2 cellular contexts compared by ENCODE assay signal in genomic region chr17:17352836-17353624, GRCh38.
TF ChIP-seq lines count a peak whose summit lies in the region.

No MANE protein-coding gene starts in this region.

TF ChIP-seq in SK-N-SH, 30 proteins besides CTCF, POLR2A, EP300 and RAD21 (continued from another document):
- TF ChIP-seq, protein P1, sequence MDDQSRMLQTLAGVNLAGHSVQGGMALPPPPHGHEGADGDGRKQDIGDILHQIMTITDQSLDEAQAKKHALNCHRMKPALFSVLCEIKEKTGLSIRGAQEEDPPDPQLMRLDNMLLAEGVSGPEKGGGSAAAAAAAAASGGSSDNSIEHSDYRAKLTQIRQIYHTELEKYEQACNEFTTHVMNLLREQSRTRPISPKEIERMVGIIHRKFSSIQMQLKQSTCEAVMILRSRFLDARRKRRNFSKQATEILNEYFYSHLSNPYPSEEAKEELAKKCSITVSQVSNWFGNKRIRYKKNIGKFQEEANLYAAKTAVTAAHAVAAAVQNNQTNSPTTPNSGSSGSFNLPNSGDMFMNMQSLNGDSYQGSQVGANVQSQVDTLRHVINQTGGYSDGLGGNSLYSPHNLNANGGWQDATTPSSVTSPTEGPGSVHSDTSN (IDR thresholded peaks at IDR 0.05), result no peak
- TF ChIP-seq JUND (IDR thresholded peaks at IDR 0.05) (no peak), MEF2A (IDR thresholded peaks at IDR 0.05; ENCODE audit: borderline replicate concordance, low read depth) (no peak), TCF12 (IDR thresholded peaks at IDR 0.05) (no peak), GATA2 (CRISPR knock-in tag; IDR thresholded peaks at IDR 0.05) (no peak), NFIC (IDR thresholded peaks at IDR 0.05; ENCODE audit: borderline replicate concordance) (no peak)
- TF ChIP-seq, protein P2, sequence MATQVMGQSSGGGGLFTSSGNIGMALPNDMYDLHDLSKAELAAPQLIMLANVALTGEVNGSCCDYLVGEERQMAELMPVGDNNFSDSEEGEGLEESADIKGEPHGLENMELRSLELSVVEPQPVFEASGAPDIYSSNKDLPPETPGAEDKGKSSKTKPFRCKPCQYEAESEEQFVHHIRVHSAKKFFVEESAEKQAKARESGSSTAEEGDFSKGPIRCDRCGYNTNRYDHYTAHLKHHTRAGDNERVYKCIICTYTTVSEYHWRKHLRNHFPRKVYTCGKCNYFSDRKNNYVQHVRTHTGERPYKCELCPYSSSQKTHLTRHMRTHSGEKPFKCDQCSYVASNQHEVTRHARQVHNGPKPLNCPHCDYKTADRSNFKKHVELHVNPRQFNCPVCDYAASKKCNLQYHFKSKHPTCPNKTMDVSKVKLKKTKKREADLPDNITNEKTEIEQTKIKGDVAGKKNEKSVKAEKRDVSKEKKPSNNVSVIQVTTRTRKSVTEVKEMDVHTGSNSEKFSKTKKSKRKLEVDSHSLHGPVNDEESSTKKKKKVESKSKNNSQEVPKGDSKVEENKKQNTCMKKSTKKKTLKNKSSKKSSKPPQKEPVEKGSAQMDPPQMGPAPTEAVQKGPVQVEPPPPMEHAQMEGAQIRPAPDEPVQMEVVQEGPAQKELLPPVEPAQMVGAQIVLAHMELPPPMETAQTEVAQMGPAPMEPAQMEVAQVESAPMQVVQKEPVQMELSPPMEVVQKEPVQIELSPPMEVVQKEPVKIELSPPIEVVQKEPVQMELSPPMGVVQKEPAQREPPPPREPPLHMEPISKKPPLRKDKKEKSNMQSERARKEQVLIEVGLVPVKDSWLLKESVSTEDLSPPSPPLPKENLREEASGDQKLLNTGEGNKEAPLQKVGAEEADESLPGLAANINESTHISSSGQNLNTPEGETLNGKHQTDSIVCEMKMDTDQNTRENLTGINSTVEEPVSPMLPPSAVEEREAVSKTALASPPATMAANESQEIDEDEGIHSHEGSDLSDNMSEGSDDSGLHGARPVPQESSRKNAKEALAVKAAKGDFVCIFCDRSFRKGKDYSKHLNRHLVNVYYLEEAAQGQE (IDR thresholded peaks at IDR 0.05; ENCODE audit: low read depth, low read length), result no peak

TF ChIP-seq in SK-N-SH treated with all-trans-retinoic acid at 6 μM for 48 hours, 23 proteins besides CTCF, POLR2A, EP300 and RAD21 (continued from another document):
- TF ChIP-seq ARNTL (CRISPR knock-in tag; IDR thresholded peaks at IDR 0.05; ENCODE audit: borderline replicate concordance, low read depth) (no peak), GLIS3 (CRISPR knock-in tag; IDR thresholded peaks at IDR 0.05) (no peak), BACH2 (CRISPR knock-in tag; IDR thresholded peaks at IDR 0.05; ENCODE audit: borderline replicate concordance) (no peak), ZFP30 (CRISPR knock-in tag; IDR thresholded peaks at IDR 0.05) (no peak), ZC3H10 (CRISPR knock-in tag; IDR thresholded peaks at IDR 0.05) (no peak), ZNF70 (CRISPR knock-in tag; IDR thresholded peaks at IDR 0.05) (no peak), PPARA (CRISPR knock-in tag; IDR thresholded peaks at IDR 0.05; ENCODE audit: borderline replicate concordance) (no peak), ISL1 (CRISPR knock-in tag; IDR thresholded peaks at IDR 0.05) (no peak)
- TF ChIP-seq, protein P3, sequence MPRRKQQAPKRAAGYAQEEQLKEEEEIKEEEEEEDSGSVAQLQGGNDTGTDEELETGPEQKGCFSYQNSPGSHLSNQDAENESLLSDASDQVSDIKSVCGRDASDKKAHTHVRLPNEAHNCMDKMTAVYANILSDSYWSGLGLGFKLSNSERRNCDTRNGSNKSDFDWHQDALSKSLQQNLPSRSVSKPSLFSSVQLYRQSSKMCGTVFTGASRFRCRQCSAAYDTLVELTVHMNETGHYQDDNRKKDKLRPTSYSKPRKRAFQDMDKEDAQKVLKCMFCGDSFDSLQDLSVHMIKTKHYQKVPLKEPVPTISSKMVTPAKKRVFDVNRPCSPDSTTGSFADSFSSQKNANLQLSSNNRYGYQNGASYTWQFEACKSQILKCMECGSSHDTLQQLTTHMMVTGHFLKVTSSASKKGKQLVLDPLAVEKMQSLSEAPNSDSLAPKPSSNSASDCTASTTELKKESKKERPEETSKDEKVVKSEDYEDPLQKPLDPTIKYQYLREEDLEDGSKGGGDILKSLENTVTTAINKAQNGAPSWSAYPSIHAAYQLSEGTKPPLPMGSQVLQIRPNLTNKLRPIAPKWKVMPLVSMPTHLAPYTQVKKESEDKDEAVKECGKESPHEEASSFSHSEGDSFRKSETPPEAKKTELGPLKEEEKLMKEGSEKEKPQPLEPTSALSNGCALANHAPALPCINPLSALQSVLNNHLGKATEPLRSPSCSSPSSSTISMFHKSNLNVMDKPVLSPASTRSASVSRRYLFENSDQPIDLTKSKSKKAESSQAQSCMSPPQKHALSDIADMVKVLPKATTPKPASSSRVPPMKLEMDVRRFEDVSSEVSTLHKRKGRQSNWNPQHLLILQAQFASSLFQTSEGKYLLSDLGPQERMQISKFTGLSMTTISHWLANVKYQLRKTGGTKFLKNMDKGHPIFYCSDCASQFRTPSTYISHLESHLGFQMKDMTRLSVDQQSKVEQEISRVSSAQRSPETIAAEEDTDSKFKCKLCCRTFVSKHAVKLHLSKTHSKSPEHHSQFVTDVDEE (CRISPR knock-in tag; IDR thresholded peaks at IDR 0.05), result no peak
